13 cellular contexts compared by ENCODE assay signal in the genomic region with DNA sequence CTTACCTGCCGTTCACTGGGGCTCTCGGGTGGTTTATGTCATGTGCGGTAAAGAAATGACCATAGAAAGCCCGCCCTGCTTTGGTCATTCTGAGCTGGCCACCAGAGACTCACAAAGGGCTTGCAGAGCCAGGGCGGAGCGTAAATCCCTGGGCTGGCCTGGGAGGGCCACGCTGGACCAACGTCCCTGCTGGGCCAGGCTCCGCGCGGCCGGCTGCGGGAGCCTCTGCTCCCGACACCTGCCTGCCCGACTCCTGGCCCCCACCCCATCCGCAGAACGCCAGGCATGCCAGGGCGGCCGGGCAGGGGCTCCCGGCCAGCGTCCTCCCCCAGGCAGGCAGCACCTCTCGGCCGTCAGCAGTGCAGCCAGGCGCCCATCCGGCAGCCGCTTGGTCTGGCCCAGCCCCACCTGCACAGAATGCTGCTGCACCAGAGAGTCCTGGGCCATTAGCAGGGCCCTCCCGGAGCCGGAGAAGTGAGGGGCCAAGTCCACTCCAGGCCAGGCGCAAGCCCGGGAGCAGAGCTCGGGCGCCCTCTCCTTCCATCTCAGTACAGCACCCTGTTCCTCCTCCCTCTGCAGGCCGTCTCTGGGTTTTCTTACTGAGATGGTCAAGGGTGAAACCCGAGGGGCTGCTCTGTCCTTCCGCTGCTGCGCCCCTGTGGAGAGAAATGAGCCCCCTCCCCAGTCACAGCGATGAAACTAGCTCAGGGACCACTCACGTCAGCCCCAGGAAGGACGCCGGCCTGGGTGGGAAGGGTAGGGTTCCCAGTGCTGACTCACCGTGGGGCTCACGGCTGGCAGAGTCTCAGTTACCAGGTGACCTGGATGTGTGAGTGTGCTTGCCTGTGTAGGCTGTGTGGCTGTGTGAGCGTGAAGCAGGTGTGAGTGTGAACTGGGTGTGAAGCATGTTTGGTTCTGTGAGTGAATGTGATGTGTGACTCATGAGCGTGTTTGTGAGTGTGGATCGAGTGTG.
DNase-seq lines count a peak whose midpoint lies in the region; ATAC-seq lines count a peak whose summit lies in the region.
"Had no signal": no experiment of that assay in that cellular context is flagged by ENCODE, and none has a peak within 500 bp of the region (broad histone marks: within the 10 kb centered on the region; RNA-seq: fewer than 3 reads in every experiment).

No MANE protein-coding gene starts in this region.

- ATAC-seq in esophagus mucosa (peak; percentile 15), HG02610 (IDR thresholded peaks at IDR 0.05; ENCODE audit: unreplicated experiment) (no peak), HG03159 (IDR thresholded peaks at IDR 0.05; ENCODE audit: unreplicated experiment) (no peak)

- peak; percentile 52 for DNase-seq in Daoy (ENCODE audit: low read depth)
- peak; percentile 87 for DNase-seq in NCI-H510A treated with DMSO at 0.1 percent for 48 hours (lab: John Stamatoyannopoulos, UW)
- DNase-seq in posterior vena cava (ENCODE audit: low spot score), result peak; percentile 74
- no peak for DNase-seq in stimulated activated CD4-positive, alpha-beta T cell treated with anti-CD3 and anti-CD28 coated beads, Interleukin-12 subunit alpha, Interleukin-12 subunit beta, amount 100 ng/mL, for 4 hours
- DNase-seq in NCI-H2171 treated with DMSO at 0.1 percent for 48 hours (lab: John Stamatoyannopoulos, UW), result no peak
- DNase-seq: activated CD4-positive, CD25-positive, alpha-beta regulatory T cell treated with anti-CD3 and anti-CD28 coated beads, Interleukin-2, amount 50 U/mL, for 72 hours; activated effector memory CD4-positive, alpha-beta T cell treated with Interleukin-2 at 50 U/mL for 16 hours; central memory CD4-positive, alpha-beta T cell; SIG-M5; stimulated activated CD4-positive, alpha-beta T cell treated with anti-CD3 and anti-CD28 coated beads, Interleukin-2, amount 100 ng/mL, for 24 hours had no signal

- intact Hi-C loops in posterior vena cava (cut with DNase I), result no loop called here

Comparison
In these comparisons a context has a peak if more than half of its experiments do, and no peak if none do; other contexts are left out.
1. DNase-seq: peak in Daoy (single experiment), NCI-H510A treated with DMSO at 0.1 percent for 48 hours (single experiment) and posterior vena cava (single experiment); none in stimulated activated CD4-positive, alpha-beta T cell treated with anti-CD3 and anti-CD28 coated beads, Interleukin-12 subunit alpha, Interleukin-12 subunit beta, amount 100 ng/mL, for 4 hours (single experiment) and NCI-H2171 treated with DMSO at 0.1 percent for 48 hours (single experiment).